ENCODE assay signal across 8 cellular contexts in the genomic region with DNA sequence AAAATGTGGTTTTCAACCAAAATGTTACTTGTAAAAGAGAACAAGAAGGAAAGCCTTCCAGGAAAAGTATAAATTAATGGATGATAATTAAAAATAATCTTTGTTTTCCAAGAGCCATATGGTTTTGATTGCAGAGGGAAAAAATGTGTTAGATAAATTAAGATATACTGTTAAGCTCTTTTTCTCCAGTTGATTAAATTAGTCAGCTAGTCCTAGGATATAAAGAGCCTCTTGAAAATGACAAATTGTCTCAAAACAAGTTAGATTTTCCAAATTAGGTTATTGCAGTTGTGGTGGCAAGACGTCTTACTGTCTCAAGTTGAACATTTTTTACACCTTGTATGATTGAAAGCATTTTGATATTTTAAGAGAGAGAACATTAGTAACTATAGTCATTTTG.
"Had no signal": no experiment of that assay in that cellular context is flagged by ENCODE, and none has a peak within 500 bp of the region (broad histone marks: within the 10 kb centered on the region; RNA-seq: fewer than 3 reads in every experiment).

No MANE protein-coding gene starts in this region.

- H3K4me2 ChIP-seq: GM23338 had no signal

- FAIRE-seq: H1, H54, HTR-8/SVneo, K562 had no signal

- DNase-seq: H9, HCEC 1CT, IMR-90 had no signal

- H2AFZ ChIP-seq: GM23338 had no signal

- H3K4me3 ChIP-seq: GM23338, K562 had no signal
